ENCODE assay signal across 25 cellular contexts in the genomic region with DNA sequence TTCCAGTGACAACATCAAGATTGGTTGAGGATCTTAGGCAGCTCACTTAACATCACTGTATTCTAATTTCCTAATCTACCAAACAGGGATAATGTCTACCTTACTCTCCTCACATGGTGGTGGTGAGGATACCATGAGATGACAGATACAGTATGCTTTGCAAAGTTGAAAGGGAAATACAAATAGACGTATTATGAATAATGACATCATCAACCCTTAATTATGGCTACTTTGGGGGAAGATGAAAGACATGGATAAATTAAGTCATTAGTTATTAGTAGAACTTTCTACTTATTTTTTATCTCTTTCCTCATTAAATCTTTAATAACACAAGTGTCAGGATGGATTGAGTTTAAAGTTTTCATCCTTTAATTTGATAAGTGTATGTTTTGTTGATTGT.
A peak's percentile ranks its signal among the peaks of the same experiment; 100 is the strongest.
DNase-seq lines count a peak whose midpoint lies in the region; ATAC-seq, FAIRE-seq and TF ChIP-seq lines count a peak whose summit lies in the region.
"Had no signal": no experiment of that assay in that cellular context is flagged by ENCODE, and none has a peak within 500 bp of the region (broad histone marks: within the 10 kb centered on the region; RNA-seq: fewer than 3 reads in every experiment).

No MANE protein-coding gene starts in this region.

- H3K4me1 ChIP-seq in HepG2 (ENCODE audit: insufficient read depth, low read length), result no peaks in the 10 kb centered on the region
- H3K4me1 ChIP-seq in right lobe of liver, result no peaks in the 10 kb centered on the region
- peaks cover 48% of the 10 kb centered on the region for H3K4me1 ChIP-seq in PC-3 (ENCODE audit: insufficient read depth, low read length)
- peaks cover 0 to 4% of the 10 kb centered on the region in 2 donors for H3K4me1 ChIP-seq in naive thymus-derived CD4-positive, alpha-beta T cell (ENCODE audit: control insufficient read depth in 2 of 2, insufficient read depth in 2 of 2, low read length in 2 of 2)
- H3K4me1 ChIP-seq: BE2C; BLaER1 treated with 17β-estradiol and CSF1 and Interleukin-3, amounts not matched to agents 10 nM and 100 nM had no signal

- TF ChIP-seq EP300 in HepG2 (IDR thresholded peaks at IDR 0.05; ENCODE audit: low read depth in 2 of 2, low read length in 2 of 2) (no peak), HepG2 (CRISPR knock-in tag; IDR thresholded peaks at IDR 0.05; ENCODE audit: borderline replicate concordance) (no peak)

- H2AFZ ChIP-seq in HepG2 (ENCODE audit: low read length) (no peak overlapping the region), PC-3 (ENCODE audit: low read length) (no peak overlapping the region)
- H2AFZ ChIP-seq: GM23248 had no signal

- no peak overlapping the region for H3K4me3 ChIP-seq in HepG2 (replicated peaks in 1 of 3; ENCODE audit: insufficient read depth in 1 of 3, low read depth in 2 of 3, low read length in 3 of 3)
- H3K4me3 ChIP-seq in right lobe of liver, result no peak overlapping the region
- no peak overlapping the region for H3K4me3 ChIP-seq in PC-3 (ENCODE audit: low read length)
- H3K4me3 ChIP-seq in naive thymus-derived CD4-positive, alpha-beta T cell (ENCODE audit: low read length), result no peak overlapping the region
- H3K4me3 ChIP-seq: A549; BLaER1 treated with 17β-estradiol and CSF1 and Interleukin-3, amounts not matched to agents 10 nM and 100 nM; GM23248 had no signal

- no peak for TF ChIP-seq RAD21 in HepG2 (CRISPR knock-in tag; IDR thresholded peaks at IDR 0.05)

- TF ChIP-seq POLR2A in HepG2 (IDR thresholded peaks at IDR 0.05; ENCODE audit: insufficient read depth in 1 of 2, low read depth in 2 of 2, low read length in 2 of 2), result no peak
- no peak for TF ChIP-seq POLR2A in right lobe of liver (IDR thresholded peaks at IDR 0.05)

- intact Hi-C loops in HepG2 (cut with micrococcal nuclease; ENCODE audit: unreplicated experiment) (no loop called here), right lobe of liver (cut with DNase I) (no loop called here), PC-3 (cut with micrococcal nuclease) (no loop called here)
- intact Hi-C loops in naive thymus-derived CD4-positive, alpha-beta T cell (cut with micrococcal nuclease), result no loop called here

- no TSS peak for BruUV-seq in HepG2 (replicated peaks; lab: Mats Ljungman, UMichigan)
- no TSS peak for BruUV-seq in PC-3 (replicated peaks; lab: Mats Ljungman, UMichigan)

- H3K27ac ChIP-seq in HepG2 (ENCODE audit: extremely low read length, insufficient read depth, low read length) (no peak overlapping the region), right lobe of liver (no peak overlapping the region), PC-3 (ENCODE audit: low read length) (peak overlapping the region; percentile 99), epithelial cell of prostate (peak overlapping the region; percentile 98)
- no peak overlapping the region for H3K27ac ChIP-seq in naive thymus-derived CD4-positive, alpha-beta T cell (ENCODE audit: low read depth, low read length)
- H3K27ac ChIP-seq: A549; BLaER1 treated with 17β-estradiol and CSF1 and Interleukin-3, amounts not matched to agents 10 nM and 100 nM; GM23248 had no signal

- WGBS in HepG2 (ENCODE audit: low lambda C conversion rate), result 87% methylated on average over 1 of the region's 1 CpG
- WGBS in right lobe of liver (ENCODE audit: insufficient coverage, low coverage, low lambda C conversion rate, missing lambda C conversion rate), result 83% methylated on average over 1 of the region's 1 CpG

- H3K27ac Mint-ChIP-seq in T-cell, result no peak overlapping the region
- peak overlapping the region in 1 of 9 donors; percentile 7 for H3K27ac Mint-ChIP-seq in naive thymus-derived CD4-positive, alpha-beta T cell
- H3K27ac Mint-ChIP-seq: CD14-positive monocyte; CD4-positive, alpha-beta T cell; CD8-positive, alpha-beta memory T cell; HFFc6 had no signal

- H3K9me2 ChIP-seq in PC-3 (replicated peaks; ENCODE audit: low read length), result no peaks in the 10 kb centered on the region

- peaks cover 14% of the 10 kb centered on the region for H3F3A ChIP-seq in PC-3 (ENCODE audit: low read length, unreplicated experiment)

- TF ChIP-seq CTCF in HepG2 (CRISPR knock-in tag; IDR thresholded peaks at IDR 0.05), result no peak
- no peak for TF ChIP-seq CTCF in right lobe of liver (IDR thresholded peaks at IDR 0.05)
- no peak for TF ChIP-seq CTCF in PC-3 (conservative IDR thresholded peaks at IDR 0.05; ENCODE audit: low read depth, low read length)

- peaks cover 0 to 3% (median 1%) of the 10 kb centered on the region in 3 donors for H3K4me1 Mint-ChIP-seq in T-cell
- peaks cover 0 to 9% (median 4%) of the 10 kb centered on the region in 7 donors for H3K4me1 Mint-ChIP-seq in naive thymus-derived CD4-positive, alpha-beta T cell
- H3K4me1 Mint-ChIP-seq: CD14-positive monocyte; CD8-positive, alpha-beta memory T cell had no signal

- no peaks in the 10 kb centered on the region for H3K27me3 Mint-ChIP-seq in T-cell
- H3K27me3 Mint-ChIP-seq in naive thymus-derived CD4-positive, alpha-beta T cell, result peaks cover 0 to 4% (median 0%) of the 10 kb centered on the region in 5 donors
- H3K27me3 Mint-ChIP-seq: CD4-positive, alpha-beta T cell; CD8-positive, alpha-beta memory T cell had no signal

- no peaks in the 10 kb centered on the region for H3K79me2 ChIP-seq in HepG2 (ENCODE audit: insufficient read depth, low read length)
- H3K79me2 ChIP-seq in PC-3 (ENCODE audit: low read length), result no peaks in the 10 kb centered on the region

- no peaks in the 10 kb centered on the region; a peak in 1 of 5 replicates for H3K27me3 ChIP-seq in HepG2 (ENCODE audit: control insufficient read depth in 1 of 2, insufficient read depth in 2 of 2, low read length in 2 of 2)
- H3K27me3 ChIP-seq in right lobe of liver, result no peaks in the 10 kb centered on the region
- H3K27me3 ChIP-seq in PC-3 (ENCODE audit: low read length), result no peaks in the 10 kb centered on the region
- no peaks in the 10 kb centered on the region for H3K27me3 ChIP-seq in naive thymus-derived CD4-positive, alpha-beta T cell (ENCODE audit: control insufficient read depth in 2 of 2, insufficient read depth in 2 of 2, low read length in 2 of 2)
- H3K27me3 ChIP-seq: BLaER1 treated with 17β-estradiol and CSF1 and Interleukin-3, amounts not matched to agents 10 nM and 100 nM had no signal

- ATAC-seq in HepG2, result no peak
- ATAC-seq in right lobe of liver, result no peak
- ATAC-seq in PC-3, result no peak
- ATAC-seq in HG02623 (IDR thresholded peaks at IDR 0.05; ENCODE audit: unreplicated experiment), result no peak
- ATAC-seq in T-cell (replicated peaks in 1 of 4), result no peak
- no peak for ATAC-seq in naive thymus-derived CD4-positive, alpha-beta T cell
- ATAC-seq: A549 had no signal

- CTCF ChIA-PET in HepG2 (lab: Yijun Ruan, JAX; ENCODE audit: low intra/inter-chr PET ratio, low total read pairs), result no interaction called here
- CTCF ChIA-PET in PC-3 (lab: Charles Lee), result no interaction called here
- CTCF ChIA-PET in T-cell (lab: Charles Lee), result no interaction called here
- CTCF ChIA-PET in naive thymus-derived CD4-positive, alpha-beta T cell (lab: Charles Lee), result no interaction called here

- H3K36me3 ChIP-seq in HepG2 (replicated peaks in 1 of 2; ENCODE audit: control insufficient read depth in 1 of 2, insufficient read depth in 2 of 2, low read length in 2 of 2) (no peaks in the 10 kb centered on the region), right lobe of liver (no peaks in the 10 kb centered on the region), PC-3 (ENCODE audit: low read depth, low read length) (no peaks in the 10 kb centered on the region)
- no peaks in the 10 kb centered on the region for H3K36me3 ChIP-seq in naive thymus-derived CD4-positive, alpha-beta T cell (ENCODE audit: control insufficient read depth in 2 of 3, insufficient read depth in 3 of 3, low read length in 3 of 3)
- H3K36me3 ChIP-seq: BE2C; BLaER1 treated with 17β-estradiol and CSF1 and Interleukin-3, amounts not matched to agents 10 nM and 100 nM had no signal

- H4K20me1 ChIP-seq in HepG2 (ENCODE audit: insufficient read depth, low read length) (no peaks in the 10 kb centered on the region), PC-3 (ENCODE audit: low read length) (no peaks in the 10 kb centered on the region)
- H4K20me1 ChIP-seq: BLaER1 treated with 17β-estradiol and CSF1 and Interleukin-3, amounts not matched to agents 10 nM and 100 nM had no signal

- H3K9me3 ChIP-seq in HepG2 (ENCODE audit: low read length), result no peaks in the 10 kb centered on the region
- H3K9me3 ChIP-seq in right lobe of liver, result no peaks in the 10 kb centered on the region
- no peaks in the 10 kb centered on the region for H3K9me3 ChIP-seq in PC-3 (ENCODE audit: low read length)
- no peaks in the 10 kb centered on the region for H3K9me3 ChIP-seq in naive thymus-derived CD4-positive, alpha-beta T cell (ENCODE audit: control insufficient read depth in 2 of 3, low read length in 3 of 3)
- H3K9me3 ChIP-seq: A549, BE2C had no signal

- H3K4me3 Mint-ChIP-seq in T-cell, result no peak overlapping the region
- H3K4me3 Mint-ChIP-seq in naive thymus-derived CD4-positive, alpha-beta T cell, result no peak overlapping the region
- H3K4me3 Mint-ChIP-seq: CD14-positive monocyte; CD4-positive, alpha-beta T cell; CD8-positive, alpha-beta memory T cell had no signal

- no peak overlapping the region for H3K9ac ChIP-seq in HepG2 (ENCODE audit: insufficient read depth, low read depth, low read length)
- H3K9ac ChIP-seq in PC-3 (ENCODE audit: low read length), result no peak overlapping the region
- H3K9ac ChIP-seq: BLaER1 treated with 17β-estradiol and CSF1 and Interleukin-3, amounts not matched to agents 10 nM and 100 nM; GM23248 had no signal

- POLR2A ChIA-PET in HepG2 (lab: Yijun Ruan, JAX), result no interaction called here
- POLR2A ChIA-PET in PC-3 (lab: Charles Lee; ENCODE audit: unreplicated experiment), result no interaction called here
- POLR2A ChIA-PET in T-cell (lab: Charles Lee), result no interaction called here
- POLR2A ChIA-PET in naive thymus-derived CD4-positive, alpha-beta T cell (lab: Charles Lee), result no interaction called here

- DNase-seq in HepG2 (ENCODE audit: low spot score) (no peak), right lobe of liver (no peak), PC-3 (no peak), epithelial cell of prostate (ENCODE audit: low read depth, low spot score) (no peak), T-cell (no peak)
- no peak for DNase-seq in naive thymus-derived CD4-positive, alpha-beta T cell
- DNase-seq: 8988T; ACHN; AML-193; BE2C; CD4-positive, alpha-beta T cell; CD8-positive, alpha-beta memory T cell; DMS79 treated with DMSO at 0.1 percent for 48 hours; GF-D8; H7; HCEC 1CT; HFFc6 had no signal

- in situ Hi-C loops in HepG2 (cut with HindIII; ENCODE audit: extremely low pct_ligation_motif_present, low pct_unique_long_range_greater_than_20kb), result no loop called here

- H3K36me3 Mint-ChIP-seq in T-cell, result no peaks in the 10 kb centered on the region
- H3K36me3 Mint-ChIP-seq in naive thymus-derived CD4-positive, alpha-beta T cell, result peaks cover 0 to 7% (median 3%) of the 10 kb centered on the region in 5 donors
- H3K36me3 Mint-ChIP-seq: CD14-positive monocyte had no signal

- FAIRE-seq in HepG2 (lab: Jason Lieb, UNC), result no peak
- FAIRE-seq: A549, GM12891, GM18507, H1 had no signal

- H3K4me2 ChIP-seq in HepG2 (ENCODE audit: low read depth, low read length), result no peak overlapping the region
- no peak overlapping the region for H3K4me2 ChIP-seq in PC-3 (ENCODE audit: low read length)
- H3K4me2 ChIP-seq: A549; BLaER1 treated with 17β-estradiol and CSF1 and Interleukin-3, amounts not matched to agents 10 nM and 100 nM had no signal

- H3K9me3 Mint-ChIP-seq in T-cell, result peaks cover 0 to 5% (median 3%) of the 10 kb centered on the region in 3 donors
- H3K9me3 Mint-ChIP-seq in naive thymus-derived CD4-positive, alpha-beta T cell, result peaks cover 0 to 15% (median 7%) of the 10 kb centered on the region in 11 donors
- H3K9me3 Mint-ChIP-seq: HFFc6 had no signal

Comparison
In these comparisons a context has a peak if more than half of its experiments do, and no peak if none do; other contexts are left out.
1. H3K27ac ChIP-seq: peak in PC-3 (single experiment) and epithelial cell of prostate (single experiment); none in HepG2 (single experiment), right lobe of liver (0 of 3) and naive thymus-derived CD4-positive, alpha-beta T cell (single experiment).